Comparison of ENCODE assay signal across 18 cellular contexts in the genomic region with DNA sequence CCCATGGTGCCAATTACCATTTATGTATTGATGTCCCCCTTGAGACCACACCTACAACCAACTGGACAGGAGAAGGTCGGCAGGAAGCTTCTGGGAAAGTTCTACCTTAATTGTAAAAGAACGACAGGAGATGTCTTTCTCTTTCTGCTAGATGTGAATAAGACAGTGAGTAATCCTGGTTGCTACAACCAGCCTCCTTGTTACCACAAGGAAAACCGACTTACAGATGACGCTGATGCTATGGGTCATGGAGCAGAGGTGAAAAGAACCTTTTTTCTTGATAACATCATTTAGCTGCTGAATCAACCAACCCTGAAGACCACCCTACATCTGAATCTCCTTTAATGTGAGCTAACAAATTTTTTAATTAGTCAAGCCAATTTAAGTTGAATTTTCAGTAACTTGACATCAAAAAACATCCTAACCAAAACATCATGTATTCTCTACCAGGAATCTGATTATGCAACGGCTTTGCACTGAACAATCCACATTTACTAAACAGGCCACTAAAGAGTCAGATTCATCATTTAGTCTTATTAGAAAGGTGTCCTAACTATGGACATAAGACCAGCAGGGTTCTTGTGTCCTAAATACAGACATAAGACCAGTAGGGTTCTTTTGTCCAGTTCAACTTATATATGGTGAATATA. TPM values are rescaled to one million over a fixed set of nuclear protein-coding genes. Genes with fewer than 3 reads are reported as not detected.
A peak's percentile ranks its signal among the peaks of the same experiment; 100 is the strongest.
DNase-seq lines count a peak whose midpoint lies in the region; ATAC-seq and TF ChIP-seq lines count a peak whose summit lies in the region.
"Had no signal": no experiment of that assay in that cellular context is flagged by ENCODE, and none has a peak within 500 bp of the region (broad histone marks: within the 10 kb centered on the region; RNA-seq: fewer than 3 reads in every experiment).

No MANE protein-coding gene starts in this region.

- dilution Hi-C loops in IMR-90 (cut with HindIII; ENCODE audit: low sequenced_read_pairs, unreplicated experiment): no loop called here

- H4K20me1 ChIP-seq in IMR-90 (ENCODE audit: insufficient read depth, low read length): no peaks in the 10 kb centered on the region

- H2BK20ac ChIP-seq in IMR-90 (ENCODE audit: low read depth, low read length): no peak overlapping the region

- H3K9me3 ChIP-seq in IMR-90 (ENCODE audit: control insufficient read depth, insufficient read depth, low read length) (no peaks in the 10 kb centered on the region), upper lobe of left lung (no peaks in the 10 kb centered on the region)
- H3K9me3 ChIP-seq: ovary, right lobe of liver had no signal

- H3K9ac ChIP-seq in IMR-90 (ENCODE audit: low read depth, low read length): no peak overlapping the region

- H3K4me2 ChIP-seq in IMR-90 (ENCODE audit: low read depth, low read length): no peak overlapping the region

- H2BK5ac ChIP-seq in IMR-90 (ENCODE audit: low read depth, low read length, poor library complexity, severe bottlenecking): no peak overlapping the region

- no peak overlapping the region for H2AFZ ChIP-seq in IMR-90 (replicated peaks; ENCODE audit: low read length, poor library complexity)

- H3K27me3 ChIP-seq in IMR-90 (ENCODE audit: control insufficient read depth, insufficient read depth, low read length) (no peaks in the 10 kb centered on the region), foreskin keratinocyte (no peaks in the 10 kb centered on the region), upper lobe of left lung (no peaks in the 10 kb centered on the region)
- H3K27me3 ChIP-seq: ovary, right lobe of liver had no signal

- BruUV-seq in IMR-90 (replicated peaks; lab: Mats Ljungman, UMichigan): no TSS peak

- ATAC-seq in IMR-90 (ENCODE audit: low read depth) (no peak), foreskin keratinocyte (peak; percentile 75), HG02852 (IDR thresholded peaks at IDR 0.05; ENCODE audit: unreplicated experiment) (no peak), upper lobe of left lung (ENCODE audit: low FRiP score in 2 of 2) (no peak)
- ATAC-seq in activated CD4-positive, alpha-beta T cell treated with anti-CD3 and anti-CD28 coated beads for 36 hours: no peak
- ATAC-seq: right lobe of liver; stimulated activated effector memory CD8-positive, alpha-beta T cell treated with anti-CD3 and anti-CD28 coated beads, Interleukin-12 subunit alpha, Interleukin-12 subunit beta, amount 100 ng/mL, for 72 hours had no signal

- WGBS in IMR-90 (ENCODE audit: extremely low coverage in 2 of 2, insufficient read length in 1 of 2), 2 experiments: no CpG with 5 or more reads among the region's 5 CpGs
- 90 to 96% methylated on average over 5 of the region's 5 CpGs for WGBS in upper lobe of left lung, 2 donors

- no peak overlapping the region for H3K27ac Mint-ChIP-seq in activated CD4-positive, alpha-beta T cell treated with anti-CD3 and anti-CD28 coated beads for 36 hours
- H3K27ac Mint-ChIP-seq: stimulated activated effector memory CD8-positive, alpha-beta T cell treated with anti-CD3 and anti-CD28 coated beads, Interleukin-12 subunit alpha, Interleukin-12 subunit beta, amount 100 ng/mL, for 72 hours had no signal

- no peaks in the 10 kb centered on the region for H3K36me3 ChIP-seq in IMR-90 (ENCODE audit: control insufficient read depth, insufficient read depth, low read length)
- no peaks in the 10 kb centered on the region for H3K36me3 ChIP-seq in upper lobe of left lung
- H3K36me3 ChIP-seq: ovary, right lobe of liver had no signal

- no peak overlapping the region for H3K27ac ChIP-seq in IMR-90 (ENCODE audit: insufficient read depth, low read length)
- peak overlapping the region; percentile 40 for H3K27ac ChIP-seq in foreskin keratinocyte
- no peak overlapping the region for H3K27ac ChIP-seq in upper lobe of left lung
- H3K27ac ChIP-seq: ovary, right lobe of liver had no signal

- no peaks in the 10 kb centered on the region for H3K9me1 ChIP-seq in IMR-90 (ENCODE audit: insufficient read depth, low read length)

- no peak overlapping the region for H3K18ac ChIP-seq in IMR-90 (ENCODE audit: low read depth, low read length)

- no peak for TF ChIP-seq RAD21 in IMR-90 (IDR thresholded peaks at IDR 0.05; ENCODE audit: low read length)

- no peak overlapping the region for H3K56ac ChIP-seq in IMR-90 (ENCODE audit: extremely low read depth, insufficient read depth, low read length)

- no peaks in the 10 kb centered on the region for H3K79me1 ChIP-seq in IMR-90 (ENCODE audit: low read depth in 1 of 2, low read length in 2 of 2)

- peak; percentile 34 for DNase-seq in IMR-90
- DNase-seq in astrocyte of the spinal cord (ENCODE audit: low read depth, low spot score): peak; percentile 64
- peak in 1 of 2 donors; percentile 68 for DNase-seq in foreskin keratinocyte
- no peak for DNase-seq in stimulated activated CD8-positive, alpha-beta memory T cell treated with anti-CD3 and anti-CD28 coated beads, Interleukin-4, amount 100 ng/mL, for 48 hours
- no peak for DNase-seq in upper lobe of left lung
- DNase-seq in activated CD4-positive, alpha-beta T cell treated with anti-CD3 and anti-CD28 coated beads for 36 hours: no peak
- DNase-seq: activated CD4-positive, alpha-beta T cell treated with anti-CD3 and anti-CD28 coated beads, Interleukin-2, amount 50 U/mL, for 48 hours; activated naive CD4-positive, alpha-beta T cell; H7; MM.1S; NCI-H748 treated with DMSO at 0.1 percent for 48 hours; OCI-M1; ovary; right lobe of liver had no signal

- no peak for TF ChIP-seq EP300 in upper lobe of left lung (IDR thresholded peaks at IDR 0.05)

- H3K4me1 ChIP-seq in IMR-90 (ENCODE audit: control insufficient read depth, insufficient read depth, low read length) (peaks cover 3% of the 10 kb centered on the region; the same call in 1 of the 2 replicates), foreskin keratinocyte (peaks cover 46% of the 10 kb centered on the region), upper lobe of left lung (no peaks in the 10 kb centered on the region)
- H3K4me1 ChIP-seq: right lobe of liver had no signal

- no peak overlapping the region for H2AK9ac ChIP-seq in IMR-90 (replicated peaks; ENCODE audit: low read depth, low read length, poor library complexity)

- no peak overlapping the region for H2BK15ac ChIP-seq in IMR-90 (ENCODE audit: low read depth, low read length)

- H3K4me3 ChIP-seq in IMR-90 (ENCODE audit: insufficient read depth, low read depth, low read length): no peak overlapping the region
- H3K4me3 ChIP-seq in astrocyte of the spinal cord (ENCODE audit: low read depth, low read length): no peak overlapping the region
- no peak overlapping the region for H3K4me3 ChIP-seq in upper lobe of left lung
- H3K4me3 ChIP-seq: lung, ovary, right lobe of liver had no signal

- H2BK120ac ChIP-seq in IMR-90 (ENCODE audit: low read depth, low read length): no peak overlapping the region

- no peak overlapping the region for H2AK5ac ChIP-seq in IMR-90 (ENCODE audit: low read depth, low read length)

- peaks cover 9% of the 10 kb centered on the region for H3K27me3 Mint-ChIP-seq in activated CD4-positive, alpha-beta T cell treated with anti-CD3 and anti-CD28 coated beads for 36 hours
- H3K27me3 Mint-ChIP-seq: brain had no signal

- H4K91ac ChIP-seq in IMR-90 (ENCODE audit: insufficient read depth, low read depth, low read length): no peak overlapping the region

- intact Hi-C loops in IMR-90 (cut with micrococcal nuclease): no loop called here
- intact Hi-C loops in activated CD4-positive, alpha-beta T cell treated with anti-CD3 and anti-CD28 coated beads for 36 hours (cut with DNase I, micrococcal nuclease): no loop called here

- H3K23ac ChIP-seq in IMR-90 (ENCODE audit: low read depth, low read length): no peak overlapping the region

- H3K4ac ChIP-seq in IMR-90 (ENCODE audit: low read depth, low read length): no peak overlapping the region

- TF ChIP-seq CTCF in IMR-90 (conservative IDR thresholded peaks at IDR 0.05; ENCODE audit: low read depth, low read length) (no peak), astrocyte of the spinal cord (IDR thresholded peaks at IDR 0.05; ENCODE audit: low read depth, low read length) (no peak), foreskin keratinocyte (conservative IDR thresholded peaks at IDR 0.05) (no peak), upper lobe of left lung (IDR thresholded peaks at IDR 0.05) (no peak)

- H4K8ac ChIP-seq in IMR-90 (ENCODE audit: low read depth in 2 of 2, low read length in 2 of 2): no peak overlapping the region

- H3K4me1 Mint-ChIP-seq in activated CD4-positive, alpha-beta T cell treated with anti-CD3 and anti-CD28 coated beads for 36 hours: no peaks in the 10 kb centered on the region
- H3K4me1 Mint-ChIP-seq: stimulated activated effector memory CD8-positive, alpha-beta T cell treated with anti-CD3 and anti-CD28 coated beads, Interleukin-12 subunit alpha, Interleukin-12 subunit beta, amount 100 ng/mL, for 72 hours had no signal

- H3K36me3 Mint-ChIP-seq in activated CD4-positive, alpha-beta T cell treated with anti-CD3 and anti-CD28 coated beads for 36 hours (ENCODE audit: low read depth): no peaks in the 10 kb centered on the region
- H3K36me3 Mint-ChIP-seq: brain; stimulated activated effector memory CD8-positive, alpha-beta T cell treated with anti-CD3 and anti-CD28 coated beads, Interleukin-12 subunit alpha, Interleukin-12 subunit beta, amount 100 ng/mL, for 72 hours had no signal

- no peak overlapping the region for H3K4me3 Mint-ChIP-seq in activated CD4-positive, alpha-beta T cell treated with anti-CD3 and anti-CD28 coated beads for 36 hours
- H3K4me3 Mint-ChIP-seq: brain; stimulated activated effector memory CD8-positive, alpha-beta T cell treated with anti-CD3 and anti-CD28 coated beads, Interleukin-12 subunit alpha, Interleukin-12 subunit beta, amount 100 ng/mL, for 72 hours had no signal

- TF ChIP-seq POLR2A in IMR-90 (IDR thresholded peaks at IDR 0.05; ENCODE audit: low read depth, low read length): no peak
- TF ChIP-seq POLR2A in upper lobe of left lung (IDR thresholded peaks at IDR 0.05): no peak

- POLR2A ChIA-PET in IMR-90 (lab: Charles Lee; ENCODE audit: unreplicated experiment): no interaction called here
- POLR2A ChIA-PET in activated CD4-positive, alpha-beta T cell treated with anti-CD3 and anti-CD28 coated beads for 36 hours (lab: Charles Lee): no interaction called here

- H4K5ac ChIP-seq in IMR-90 (ENCODE audit: low read depth, low read length): no peak overlapping the region

- in situ Hi-C loops in IMR-90 (cut with MboI; ENCODE audit: low sequenced_read_pairs) (no loop called here), astrocyte of the spinal cord (cut with HindIII; ENCODE audit: low sequenced_read_pairs) (no loop called here)

- CTCF ChIA-PET in IMR-90 (lab: Yijun Ruan, JAX): no interaction called here
- CTCF ChIA-PET in activated CD4-positive, alpha-beta T cell treated with anti-CD3 and anti-CD28 coated beads for 36 hours (lab: Charles Lee): no interaction called here

- H3K9me3 Mint-ChIP-seq in activated CD4-positive, alpha-beta T cell treated with anti-CD3 and anti-CD28 coated beads for 36 hours (ENCODE audit: low read depth): no peaks in the 10 kb centered on the region
- H3K9me3 Mint-ChIP-seq: brain; stimulated activated effector memory CD8-positive, alpha-beta T cell treated with anti-CD3 and anti-CD28 coated beads, Interleukin-12 subunit alpha, Interleukin-12 subunit beta, amount 100 ng/mL, for 72 hours had no signal

- no peak overlapping the region for H3K14ac ChIP-seq in IMR-90 (replicated peaks; ENCODE audit: low read depth, low read length)

RNA-seq across cellular contexts. Expression of a gene that starts 23.0 kb away (rescaled TPM):
- total RNA-seq in IMR-90 (2012; rRNA removed): 19.7 and 25.0 TPM in 2 replicates
- 13.5 and 20.7 TPM in 2 replicates for polyA plus RNA-seq in IMR-90 (2012; rRNA removed)
- polyA plus RNA-seq in IMR-90 (2012; cell fraction: cytosol; rRNA removed): 8.0 and 10.2 TPM in 2 replicates
- 8.1 and 208 TPM in 2 replicates for polyA plus RNA-seq in IMR-90 (2012; cell fraction: nucleus; rRNA removed; ENCODE audit: low replicate concordance)
- 3.4 and 4.5 TPM in 2 replicates for total RNA-seq in foreskin keratinocyte
- polyA plus RNA-seq in foreskin keratinocyte: 3.0 and 3.3 TPM in 2 replicates
- 100 to 1,000 TPM in 1 of 6 donors, 10 to 100 TPM in 5; 10.5 to 134 (median 54.7) TPM for total RNA-seq in upper lobe of left lung
- 1 to 10 TPM; 5.1 to 5.3 TPM for total RNA-seq in activated CD4-positive, alpha-beta T cell treated with anti-CD3 and anti-CD28 coated beads for 36 hours

Comparison
In these comparisons a context has a peak if more than half of its experiments do, and no peak if none do; other contexts are left out.
1. DNase-seq: peak in IMR-90 (single experiment) and astrocyte of the spinal cord (single experiment); none in stimulated activated CD8-positive, alpha-beta memory T cell treated with anti-CD3 and anti-CD28 coated beads, Interleukin-4, amount 100 ng/mL, for 48 hours (single experiment), upper lobe of left lung (0 of 2) and activated CD4-positive, alpha-beta T cell treated with anti-CD3 and anti-CD28 coated beads for 36 hours (single experiment).